Comparison of ENCODE assay signal across 23 cellular contexts in the genomic region with DNA sequence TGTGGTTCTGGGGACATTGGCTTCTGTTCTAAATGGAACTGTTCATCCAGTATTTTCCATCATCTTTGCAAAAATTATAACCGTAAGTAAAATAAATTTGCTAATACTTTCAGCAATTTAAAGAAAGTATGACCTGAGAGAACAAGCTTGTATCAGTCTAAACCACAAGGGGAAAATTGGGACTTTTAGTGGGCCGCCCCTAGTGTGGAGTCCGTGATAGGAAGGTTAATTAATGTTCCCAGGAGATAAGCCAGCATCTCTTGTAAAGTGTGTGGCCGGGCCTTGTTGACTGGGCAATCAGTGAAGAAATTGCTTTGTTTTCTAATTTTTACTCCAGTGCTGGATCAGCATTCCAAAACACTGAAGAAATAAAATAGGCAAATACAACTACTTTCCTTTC.
"Had no signal": no experiment of that assay in that cellular context is flagged by ENCODE, and none has a peak within 500 bp of the region (broad histone marks: within the 10 kb centered on the region; RNA-seq: fewer than 3 reads in every experiment).

No MANE protein-coding gene starts in this region.

- ATAC-seq: heart right ventricle; left cardiac atrium; left lung; naive thymus-derived CD4-positive, alpha-beta T cell; stimulated activated effector memory CD8-positive, alpha-beta T cell treated with anti-CD3 and anti-CD28 coated beads, Interleukin-12 subunit alpha, Interleukin-12 subunit beta, amount 100 ng/mL, for 72 hours had no signal

- H3K27me3 ChIP-seq: right atrium auricular region, sigmoid colon, tibial artery had no signal

- H3K4me3 ChIP-seq: coronary artery, heart right ventricle, left lung, prostate gland, right atrium auricular region, sigmoid colon, stomach, tibial artery had no signal

- H3K4me1 ChIP-seq: heart right ventricle, left lung, prostate gland, right atrium auricular region, sigmoid colon, stomach, tibial artery had no signal

- FAIRE-seq: endothelial cell of umbilical vein, islet of Langerhans had no signal

- DNase-seq: dermis blood vessel endothelial cell; effector memory CD4-positive, alpha-beta T cell; glutamatergic neuron; heart right ventricle; hippocampal formation; left cardiac atrium; left lung; mesenchymal stem cell; midbrain; naive thymus-derived CD4-positive, alpha-beta T cell; nucleus accumbens; sigmoid colon; stimulated activated CD4-positive, alpha-beta T cell treated with anti-CD3 and anti-CD28 coated beads, Interleukin-2, amount 100 ng/mL, for 24 hours; stimulated activated CD4-positive, alpha-beta T cell treated with anti-CD3 and anti-CD28 coated beads, Interleukin-4, amount 100 ng/mL, for 24 hours; stimulated activated naive CD4-positive, alpha-beta T cell treated with Interleukin-2 at 50 U/mL for 16 hours; stomach; tibial artery had no signal

- H3K27ac ChIP-seq: coronary artery, heart right ventricle, left lung, prostate gland, right atrium auricular region, sigmoid colon, stomach, tibial artery had no signal

- H3K9me3 ChIP-seq: heart right ventricle, left lung, prostate gland, right atrium auricular region, sigmoid colon, stomach, tibial artery had no signal

- H3K36me3 ChIP-seq: heart right ventricle, left lung, prostate gland, right atrium auricular region, sigmoid colon, stomach, tibial artery had no signal
